ENCODE assay signal across 24 cellular contexts in the genomic region with DNA sequence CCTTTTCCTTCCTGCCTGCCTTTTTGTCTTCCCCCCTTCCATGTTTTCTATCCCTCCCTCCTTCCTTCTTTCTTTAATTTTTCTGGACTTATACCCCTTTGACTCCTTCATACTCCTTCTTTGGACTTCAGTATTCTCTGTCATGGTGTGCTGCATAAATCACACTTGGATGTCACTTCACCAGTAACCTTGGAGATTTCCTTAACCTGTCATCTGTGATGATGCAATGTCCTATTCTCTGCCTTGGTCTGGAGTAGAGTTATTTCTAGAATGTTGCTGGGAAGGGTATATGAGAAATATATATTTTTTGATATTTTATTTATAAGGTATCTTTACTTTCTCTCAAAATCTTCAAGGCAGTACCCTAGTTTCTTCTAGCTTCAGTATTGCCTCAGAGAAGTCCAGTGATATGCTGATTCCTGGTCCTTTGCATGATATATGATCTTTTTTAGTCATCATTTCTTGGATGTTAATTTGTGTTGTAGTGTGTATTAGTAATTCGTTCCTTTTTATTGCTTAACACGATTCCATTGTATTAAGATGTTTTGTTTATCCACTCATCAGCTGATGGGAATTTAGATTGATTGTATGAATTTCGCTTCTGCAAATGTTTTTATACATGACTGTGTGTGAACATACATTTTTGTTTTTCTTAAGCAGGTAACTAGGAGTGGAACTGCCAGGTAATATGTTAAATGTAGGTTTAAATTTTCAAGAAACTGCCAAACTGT.
"Had no signal": no experiment of that assay in that cellular context is flagged by ENCODE, and none has a peak within 500 bp of the region (broad histone marks: within the 10 kb centered on the region; RNA-seq: fewer than 3 reads in every experiment).

No MANE protein-coding gene starts in this region.

- H3K36me3 ChIP-seq: colonic mucosa, neural progenitor cell, ovary, sigmoid colon, tibial nerve, upper lobe of right lung, vagina had no signal

- ATAC-seq: foreskin keratinocyte; left colon; left ventricle myocardium superior; naive thymus-derived CD4-positive, alpha-beta T cell; psoas muscle; stimulated activated naive B cell treated with anti-CD40 and anti-IgM and Interleukin-4, amounts not matched to agents 10 μg/mL and 1 μg/mL and 100 μg/mL, for 72 hours; stimulated activated naive CD8-positive, alpha-beta T cell treated with anti-CD3 and anti-CD28 coated beads, Interleukin-15, amount 100 ng/mL, for 72 hours; upper lobe of right lung had no signal

- H3K4me3 ChIP-seq: colonic mucosa, hepatocyte, neural progenitor cell, ovary, psoas muscle, sigmoid colon, skin epidermis, testis, tibial nerve, upper lobe of right lung, vagina had no signal

- H3K4me1 ChIP-seq: colonic mucosa, psoas muscle, sigmoid colon, testis, tibial nerve, upper lobe of right lung, vagina had no signal

- H3K27me3 ChIP-seq: colonic mucosa, foreskin keratinocyte, hepatocyte, neural progenitor cell, ovary, sigmoid colon, testis, tibial nerve, upper lobe of right lung, vagina had no signal

- H3K27ac ChIP-seq: colonic mucosa, foreskin keratinocyte, hepatocyte, neural progenitor cell, ovary, psoas muscle, sigmoid colon, skin epidermis, testis, tibial nerve, upper lobe of right lung, vagina had no signal

- H3K9me3 ChIP-seq: colonic mucosa, ovary, psoas muscle, sigmoid colon, testis, tibial nerve, upper lobe of right lung, vagina had no signal

- FAIRE-seq: kidney had no signal

- DNase-seq: colonic mucosa; dermis blood vessel endothelial cell; erythroblast; foreskin keratinocyte; head of caudate nucleus; kidney; left colon; left ventricle myocardium superior; naive thymus-derived CD4-positive, alpha-beta T cell; nucleus accumbens; ovary; psoas muscle; sigmoid colon; stimulated activated CD4-positive, alpha-beta T cell treated with anti-CD3 and anti-CD28 coated beads, Interleukin-2, amount 100 ng/mL, for 24 hours; stimulated activated CD4-positive, alpha-beta T cell treated with anti-CD3 and anti-CD28 coated beads, Interleukin-4, amount 100 ng/mL, for 4 hours; stimulated activated naive B cell treated with anti-CD40 and anti-IgM and Interleukin-4, amounts not matched to agents 10 μg/mL and 1 μg/mL and 100 μg/mL, for 72 hours; stimulated activated naive CD8-positive, alpha-beta T cell treated with anti-CD3 and anti-CD28 coated beads, Interleukin-15, amount 100 ng/mL, for 72 hours; testis; upper lobe of right lung had no signal
